Comparison of ENCODE assay signal across 30 cellular contexts in genomic region chr6:112549749-112550148, GRCh38.
"Had no signal": no experiment of that assay in that cellular context is flagged by ENCODE, and none has a peak within 500 bp of the region (broad histone marks: within the 10 kb centered on the region; RNA-seq: fewer than 3 reads in every experiment).

No MANE protein-coding gene starts in this region.

- FAIRE-seq: endothelial cell of umbilical vein had no signal

- H3K36me3 Mint-ChIP-seq: activated CD4-positive, alpha-beta memory T cell treated with anti-CD3 and anti-CD28 coated beads for 36 hours; activated CD8-positive, alpha-beta memory T cell treated with anti-CD3 and anti-CD28 coated beads, Interleukin-2, amount 10 ng/mL, durations not matched to agents 7 days and 5 days; activated naive CD4-positive, alpha-beta T cell treated with anti-CD3 and anti-CD28 coated beads, Interleukin-2, amount 50 U/mL, for 24 hours; activated naive CD8-positive, alpha-beta T cell treated with anti-CD3 and anti-CD28 coated beads for 36 hours had no signal

- H3K4me3 Mint-ChIP-seq: activated CD4-positive, alpha-beta memory T cell treated with anti-CD3 and anti-CD28 coated beads for 36 hours; activated CD4-positive, alpha-beta T cell treated with anti-CD3 and anti-CD28 coated beads for 36 hours; activated CD4-positive, alpha-beta T cell treated with anti-CD3 and anti-CD28 coated beads, Interleukin-2, amount 10 ng/mL, durations not matched to agents 24 days and 14 days; activated CD8-positive, alpha-beta memory T cell treated with anti-CD3 and anti-CD28 coated beads, Interleukin-2, amount 10 ng/mL, durations not matched to agents 7 days and 5 days; activated CD8-positive, alpha-beta T cell treated with anti-CD3 and anti-CD28 coated beads, Interleukin-2, amount 10 ng/mL, durations not matched to agents 7 days and 5 days; activated naive CD4-positive, alpha-beta T cell treated with anti-CD3 and anti-CD28 coated beads for 36 hours; activated naive CD4-positive, alpha-beta T cell treated with anti-CD3 and anti-CD28 coated beads, Interleukin-2, amount 50 U/mL, for 24 hours; activated naive CD8-positive, alpha-beta T cell treated with anti-CD3 and anti-CD28 coated beads for 36 hours; activated naive CD8-positive, alpha-beta T cell treated with anti-CD3 and anti-CD28 coated beads, Interleukin-2, amount 50 U/mL, for 24 hours; activated T-helper 1 cell treated with anti-CD3 and anti-CD28 coated beads, Interleukin-12 subunit alpha, Interleukin-12 subunit beta, Interleukin-2, Interleukin-4 antibody, amounts not matched to agents 30 ng/mL and 10 ng/mL and 1 ng/mL, durations not matched to agents 14 hours and 24 hours and 36 hours; T-helper 1 cell treated with Interleukin-12 subunit alpha and Interleukin-12 subunit beta and Interleukin-4 antibody, amounts not matched to agents 30 μg/mL and 1 μg/mL, for 36 hours had no signal

- H3K4me1 Mint-ChIP-seq: activated CD4-positive, alpha-beta T cell treated with anti-CD3 and anti-CD28 coated beads for 36 hours; activated CD4-positive, alpha-beta T cell treated with anti-CD3 and anti-CD28 coated beads, Interleukin-2, amount 10 ng/mL, durations not matched to agents 24 days and 14 days; activated CD8-positive, alpha-beta memory T cell treated with anti-CD3 and anti-CD28 coated beads, Interleukin-2, amount 10 ng/mL, durations not matched to agents 7 days and 5 days; activated naive CD4-positive, alpha-beta T cell treated with anti-CD3 and anti-CD28 coated beads, Interleukin-2, amount 50 U/mL, for 24 hours; activated naive CD8-positive, alpha-beta T cell treated with anti-CD3 and anti-CD28 coated beads for 36 hours; activated naive CD8-positive, alpha-beta T cell treated with anti-CD3 and anti-CD28 coated beads, Interleukin-2, amount 50 U/mL, for 24 hours had no signal

- H3K27me3 Mint-ChIP-seq: activated CD4-positive, alpha-beta memory T cell treated with anti-CD3 and anti-CD28 coated beads for 36 hours; activated CD4-positive, alpha-beta T cell treated with anti-CD3 and anti-CD28 coated beads for 36 hours; activated CD4-positive, alpha-beta T cell treated with anti-CD3 and anti-CD28 coated beads, Interleukin-2, amount 10 ng/mL, durations not matched to agents 24 days and 14 days; activated CD8-positive, alpha-beta memory T cell treated with anti-CD3 and anti-CD28 coated beads, Interleukin-2, amount 10 ng/mL, durations not matched to agents 7 days and 5 days; activated naive CD4-positive, alpha-beta T cell treated with anti-CD3 and anti-CD28 coated beads, Interleukin-2, amount 50 U/mL, for 24 hours; activated naive CD8-positive, alpha-beta T cell treated with anti-CD3 and anti-CD28 coated beads for 36 hours; activated naive CD8-positive, alpha-beta T cell treated with anti-CD3 and anti-CD28 coated beads, Interleukin-2, amount 50 U/mL, for 24 hours had no signal

- H3K27ac Mint-ChIP-seq: activated CD4-positive, alpha-beta memory T cell treated with anti-CD3 and anti-CD28 coated beads for 36 hours; activated CD4-positive, alpha-beta T cell treated with anti-CD3 and anti-CD28 coated beads for 36 hours; activated CD4-positive, alpha-beta T cell treated with anti-CD3 and anti-CD28 coated beads, Interleukin-2, amount 10 ng/mL, durations not matched to agents 24 days and 14 days; activated CD8-positive, alpha-beta memory T cell treated with anti-CD3 and anti-CD28 coated beads, Interleukin-2, amount 10 ng/mL, durations not matched to agents 7 days and 5 days; activated CD8-positive, alpha-beta T cell treated with anti-CD3 and anti-CD28 coated beads, Interleukin-2, amount 10 ng/mL, durations not matched to agents 7 days and 5 days; activated naive CD4-positive, alpha-beta T cell treated with anti-CD3 and anti-CD28 coated beads for 36 hours; activated naive CD4-positive, alpha-beta T cell treated with anti-CD3 and anti-CD28 coated beads, Interleukin-2, amount 50 U/mL, for 24 hours; activated naive CD8-positive, alpha-beta T cell treated with anti-CD3 and anti-CD28 coated beads for 36 hours; activated naive CD8-positive, alpha-beta T cell treated with anti-CD3 and anti-CD28 coated beads, Interleukin-2, amount 50 U/mL, for 24 hours; activated T-helper 1 cell treated with anti-CD3 and anti-CD28 coated beads, Interleukin-12 subunit alpha, Interleukin-12 subunit beta, Interleukin-2, Interleukin-4 antibody, amounts not matched to agents 30 ng/mL and 10 ng/mL and 1 ng/mL, durations not matched to agents 14 hours and 24 hours and 36 hours; activated T-helper 2 cell treated with anti-CD3 and anti-CD28 coated beads, Interferon-gamma antibody, Interleukin-2, Interleukin-4, amounts not matched to agents 10 μg/mL and 5 μg/mL and 100 μg/mL, durations not matched to agents 14 hours and 24 hours and 36 hours; T-helper 1 cell treated with Interleukin-12 subunit alpha and Interleukin-12 subunit beta and Interleukin-4 antibody, amounts not matched to agents 30 μg/mL and 1 μg/mL, for 36 hours had no signal

- ATAC-seq: activated CD4-positive, alpha-beta T cell treated with anti-CD3 and anti-CD28 coated beads for 36 hours; activated CD8-positive, alpha-beta memory T cell treated with anti-CD3 and anti-CD28 coated beads, Interleukin-2, amount 10 ng/mL, durations not matched to agents 7 days and 5 days; activated CD8-positive, alpha-beta T cell treated with anti-CD3 and anti-CD28 coated beads, Interleukin-2, amount 10 ng/mL, durations not matched to agents 7 days and 5 days; activated naive CD8-positive, alpha-beta T cell treated with anti-CD3 and anti-CD28 coated beads, Interleukin-2, amount 50 U/mL, for 24 hours; body of pancreas had no signal

- H3K9me3 Mint-ChIP-seq: activated naive CD4-positive, alpha-beta T cell treated with anti-CD3 and anti-CD28 coated beads, Interleukin-2, amount 50 U/mL, for 24 hours; activated T-helper 1 cell treated with anti-CD3 and anti-CD28 coated beads, Interleukin-12 subunit alpha, Interleukin-12 subunit beta, Interleukin-2, Interleukin-4 antibody, amounts not matched to agents 30 ng/mL and 10 ng/mL and 1 ng/mL, durations not matched to agents 14 hours and 24 hours and 36 hours; activated T-helper 2 cell treated with anti-CD3 and anti-CD28 coated beads, Interferon-gamma antibody, Interleukin-2, Interleukin-4, amounts not matched to agents 10 μg/mL and 5 μg/mL and 100 μg/mL, durations not matched to agents 14 hours and 24 hours and 36 hours had no signal

- DNase-seq: activated CD4-positive, alpha-beta memory T cell treated with anti-CD3 and anti-CD28 coated beads for 36 hours; activated CD4-positive, alpha-beta T cell treated with anti-CD3 and anti-CD28 coated beads for 36 hours; activated CD4-positive, alpha-beta T cell treated with anti-CD3 and anti-CD28 coated beads, Interleukin-2, amount 10 ng/mL, durations not matched to agents 24 days and 14 days; activated CD4-positive, CD25-positive, alpha-beta regulatory T cell; activated CD4-positive, CD25-positive, alpha-beta regulatory T cell treated with anti-CD3 and anti-CD28 coated beads, Interleukin-2, amount 50 U/mL, for 72 hours; activated CD8-positive, alpha-beta memory T cell treated with anti-CD3 and anti-CD28 coated beads, Interleukin-2, amount 10 ng/mL, durations not matched to agents 7 days and 5 days; activated CD8-positive, alpha-beta memory T cell treated with anti-CD3 and anti-CD28 coated beads, Interleukin-2, amount 50 U/mL, for 4 hours; activated CD8-positive, alpha-beta T cell treated with anti-CD3 and anti-CD28 coated beads, Interleukin-2, amount 10 ng/mL, durations not matched to agents 7 days and 5 days; activated effector memory CD4-positive, alpha-beta T cell treated with anti-CD3 and anti-CD28 coated beads, Interleukin-2, amount 50 U/mL, for 16 hours; activated naive CD4-positive, alpha-beta T cell treated with anti-CD3 and anti-CD28 coated beads for 36 hours; activated naive CD8-positive, alpha-beta T cell treated with anti-CD3 and anti-CD28 coated beads for 36 hours; activated naive CD8-positive, alpha-beta T cell treated with anti-CD3 and anti-CD28 coated beads, Interleukin-2, amount 50 U/mL, for 24 hours; activated T-cell treated with anti-CD3 and anti-CD28 coated beads, Interleukin-2, amount 50 U/mL, for 1 hour; activated T-cell treated with anti-CD3 and anti-CD28 coated beads, Interleukin-2, amount 50 U/mL, for 48 hours; adrenal gland; amygdala; aorta; body of pancreas; caudate nucleus; colonic mucosa; effector CD8-positive, alpha-beta T cell; esophagus squamous epithelium; foreskin melanocyte; head of caudate nucleus; T-helper 9 cell had no signal
